8 cellular contexts compared by ENCODE assay signal in genomic region chr1:10211805-10212405, GRCh38. TPM values are rescaled to one million over a fixed set of nuclear protein-coding genes. Genes with fewer than 3 reads are reported as not detected.
DNase-seq lines count a peak whose midpoint lies in the region; ATAC-seq and TF ChIP-seq lines count a peak whose summit lies in the region.

No MANE protein-coding gene starts in this region.

- H3K27me3 ChIP-seq in Caco-2 (replicated peaks; ENCODE audit: control insufficient read depth, insufficient read depth, low read length) (no peaks in the 10 kb centered on the region), Loucy (ENCODE audit: insufficient read depth, low read length, poor library complexity, severe bottlenecking) (no peaks in the 10 kb centered on the region), testis (no peaks in the 10 kb centered on the region)

- 6 to 16% methylated on average over 11 of the region's 11 CpGs for WGBS in testis, 2 donors

- DNase-seq in Caco-2, result peak; percentile 31 to 36
- DNase-seq in astrocyte of the spinal cord (ENCODE audit: low read depth, low spot score), result no peak
- DNase-seq in left kidney (ENCODE audit: low read depth, low spot score), result peak; percentile 74
- DNase-seq in testis, result no peak

- no peaks in the 10 kb centered on the region for H3K9me2 ChIP-seq in Loucy (replicated peaks; ENCODE audit: low read depth, low read length)

- in situ Hi-C loops in astrocyte of the spinal cord (cut with HindIII; ENCODE audit: low sequenced_read_pairs), result no loop called here

- peaks cover 44% of the 10 kb centered on the region for H3K79me2 ChIP-seq in Loucy (ENCODE audit: insufficient read depth, low read length)

- no peaks in the 10 kb centered on the region for H3K27me3 Mint-ChIP-seq in Caco-2 (ENCODE audit: insufficient read depth, unreplicated experiment)

- H3K27ac ChIP-seq in testis, result peak overlapping the region; percentile 94 to 99

- peak overlapping the region; percentile 90 for H2AFZ ChIP-seq in Loucy (ENCODE audit: low read length)

- peaks cover 18% of the 10 kb centered on the region for H4K20me1 ChIP-seq in Loucy (ENCODE audit: insufficient read depth, low read length, poor library complexity, severe bottlenecking)

- no peaks in the 10 kb centered on the region for H3K9me3 Mint-ChIP-seq in Caco-2 (ENCODE audit: unreplicated experiment)

- ATAC-seq in HG03039 (IDR thresholded peaks at IDR 0.05; ENCODE audit: unreplicated experiment) (no peak), HG02970 (IDR thresholded peaks at IDR 0.05; ENCODE audit: low FRiP score, unreplicated experiment) (no peak), HG02885 (IDR thresholded peaks at IDR 0.05; ENCODE audit: poor library complexity, unreplicated experiment) (no peak)

- peaks cover 14% of the 10 kb centered on the region for H3K36me3 Mint-ChIP-seq in Caco-2 (ENCODE audit: insufficient read depth, unreplicated experiment)

- TF ChIP-seq POLR2A in testis (IDR thresholded peaks at IDR 0.05), result no peak

- BruUV-seq in Caco-2 (replicated peaks; lab: Mats Ljungman, UMichigan), result no TSS peak

- CTCF ChIA-PET in Caco-2 (lab: Charles Lee), result interaction anchor here (0.6 to 0.7 kb wide), 3 partner anchors 46 to 206 kb away, joined by 3 to 8 read pairs (median 3); no protein-coding TSS in a partner anchor

- peaks cover 8% of the 10 kb centered on the region; the same call in 1 of the 2 replicates for H3K4me1 ChIP-seq in Caco-2
- H3K4me1 ChIP-seq in Loucy (ENCODE audit: insufficient read depth, low read length, poor library complexity, severe bottlenecking), result peaks cover 40% of the 10 kb centered on the region
- H3K4me1 ChIP-seq in testis, result peaks cover 33% of the 10 kb centered on the region

- H3K4me3 ChIP-seq in Caco-2 (ENCODE audit: low read depth, low read length), result peak overlapping the region; percentile 76
- peak overlapping the region; percentile 100 for H3K4me3 ChIP-seq in Loucy (ENCODE audit: low read length, poor library complexity, severe bottlenecking)
- H3K4me3 ChIP-seq in astrocyte of the spinal cord (ENCODE audit: low read depth, low read length), result peak overlapping the region; percentile 67
- H3K4me3 ChIP-seq in testis, result peak overlapping the region; percentile 86 to 93

- intact Hi-C loops in Caco-2 (cut with micrococcal nuclease; ENCODE audit: unreplicated experiment), result loop anchor here (1.0 to 5.0 kb wide), 3 partner anchors 60 to 216 kb away; no protein-coding TSS in a partner anchor
- intact Hi-C loops in testis (cut with DNase I; ENCODE audit: low total_unique reads), result no loop called here

- peak overlapping the region; percentile 99 for H3K4me2 ChIP-seq in Loucy (ENCODE audit: low read depth, low read length, poor library complexity, severe bottlenecking)

- H3K27ac Mint-ChIP-seq in Caco-2 (ENCODE audit: unreplicated experiment), result peak overlapping the region; percentile 83

- H3F3A ChIP-seq in Loucy (ENCODE audit: low read depth), result peaks cover 3% of the 10 kb centered on the region; the same call in 1 of the 2 replicates

- H3K4me1 Mint-ChIP-seq in Caco-2 (ENCODE audit: low read depth, unreplicated experiment), result peaks cover 28% of the 10 kb centered on the region

- H3K36me3 ChIP-seq in Caco-2 (ENCODE audit: control insufficient read depth, insufficient read depth, low read length) (no peaks in the 10 kb centered on the region), Loucy (ENCODE audit: insufficient read depth, low read length) (no peaks in the 10 kb centered on the region), testis (ENCODE audit: low read depth, missing control alignments) (no peaks in the 10 kb centered on the region)

- TF ChIP-seq CTCF in Caco-2 (IDR thresholded peaks at IDR 0.05; ENCODE audit: insufficient read depth in 1 of 2, low read depth in 1 of 2, low read length in 1 of 2, severe bottlenecking in 1 of 2, unreplicated experiment in 1 of 2) (no peak), Loucy (conservative IDR thresholded peaks at IDR 0.05; ENCODE audit: low read length) (no peak), astrocyte of the spinal cord (IDR thresholded peaks at IDR 0.05; ENCODE audit: low read depth, low read length) (no peak), testis (IDR thresholded peaks at IDR 0.05) (no peak)

- H3K9me3 ChIP-seq in Caco-2, result no peaks in the 10 kb centered on the region
- no peaks in the 10 kb centered on the region for H3K9me3 ChIP-seq in Loucy (ENCODE audit: insufficient read depth, low read depth, low read length)
- no peaks in the 10 kb centered on the region for H3K9me3 ChIP-seq in testis

- H3K9ac ChIP-seq in Loucy (ENCODE audit: low read depth, low read length, poor library complexity, severe bottlenecking), result peak overlapping the region; percentile 96

- POLR2A ChIA-PET in Caco-2 (lab: Charles Lee), result no interaction called here

- peak overlapping the region; percentile 95 for H3K4me3 Mint-ChIP-seq in Caco-2 (ENCODE audit: unreplicated experiment)

RNA-seq across cellular contexts. Expression of gene KIF1B, which starts 1.5 kb away (rescaled TPM):
- total RNA-seq in Caco-2 (2022) (41.1 and 43.6 TPM in 2 replicates), testis (100 to 1,000 TPM in 1 of 2 donors, 10 to 100 TPM in 1; 71.2 to 119 TPM)
- polyA plus RNA-seq in testis (ENCODE audit: insufficient read depth, low read depth, low replicate concordance), result 64.5 TPM

Comparison
In these comparisons a context has a peak if more than half of its experiments do, and no peak if none do; other contexts are left out.
1. DNase-seq: peak in Caco-2 (2 of 2) and left kidney (single experiment); none in astrocyte of the spinal cord (single experiment) and testis (single experiment).
2. Peak in every context shown above with its lines, with median percentiles within 50 percentile points of each other: H3K4me3 ChIP-seq.